ENCODE assay signal across 1 cellular context in the genomic region with DNA sequence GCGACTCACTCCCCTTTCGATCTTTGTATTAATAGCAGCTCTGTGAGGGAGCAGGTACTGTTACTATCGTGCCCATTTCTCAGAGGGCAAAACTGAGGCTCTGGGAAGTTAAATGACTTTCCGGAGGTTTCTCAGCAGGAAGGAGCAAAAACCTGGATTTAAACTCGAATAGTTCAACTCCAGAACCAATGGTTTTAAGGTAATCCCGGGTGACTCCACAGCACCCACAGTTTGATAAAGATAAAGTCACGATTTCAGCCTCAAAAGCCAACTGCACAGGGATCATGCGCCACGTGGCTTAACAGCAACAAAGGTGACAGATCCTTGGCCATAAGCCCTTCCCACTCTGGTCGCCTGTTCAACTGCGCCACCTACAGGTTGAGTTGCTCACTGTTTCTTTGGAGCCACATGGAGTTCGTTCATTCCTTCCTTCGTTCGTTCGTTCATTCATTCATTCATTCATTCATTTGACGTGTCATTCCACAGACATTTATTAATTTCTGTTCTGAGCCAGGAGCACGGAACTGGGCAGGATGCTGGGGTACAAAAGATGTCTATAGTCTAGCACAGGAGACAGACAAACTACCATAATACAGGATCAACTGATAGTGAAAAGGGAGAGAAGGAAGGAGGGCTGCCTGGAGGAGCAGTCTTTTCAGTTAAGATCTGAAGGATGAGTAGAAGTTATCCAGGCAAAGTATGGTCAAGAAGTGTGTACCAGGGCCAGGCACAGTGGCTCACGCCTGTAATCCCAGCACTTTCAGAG.
A peak's percentile ranks its signal among the peaks of the same experiment; 100 is the strongest.
TF ChIP-seq lines count a peak whose summit lies in the region.

No MANE protein-coding gene starts in this region.

TF ChIP-seq in HepG2, 621 proteins besides CTCF, POLR2A, EP300 and RAD21 (continued from another document and continues in another):
- TF ChIP-seq, protein P1, sequence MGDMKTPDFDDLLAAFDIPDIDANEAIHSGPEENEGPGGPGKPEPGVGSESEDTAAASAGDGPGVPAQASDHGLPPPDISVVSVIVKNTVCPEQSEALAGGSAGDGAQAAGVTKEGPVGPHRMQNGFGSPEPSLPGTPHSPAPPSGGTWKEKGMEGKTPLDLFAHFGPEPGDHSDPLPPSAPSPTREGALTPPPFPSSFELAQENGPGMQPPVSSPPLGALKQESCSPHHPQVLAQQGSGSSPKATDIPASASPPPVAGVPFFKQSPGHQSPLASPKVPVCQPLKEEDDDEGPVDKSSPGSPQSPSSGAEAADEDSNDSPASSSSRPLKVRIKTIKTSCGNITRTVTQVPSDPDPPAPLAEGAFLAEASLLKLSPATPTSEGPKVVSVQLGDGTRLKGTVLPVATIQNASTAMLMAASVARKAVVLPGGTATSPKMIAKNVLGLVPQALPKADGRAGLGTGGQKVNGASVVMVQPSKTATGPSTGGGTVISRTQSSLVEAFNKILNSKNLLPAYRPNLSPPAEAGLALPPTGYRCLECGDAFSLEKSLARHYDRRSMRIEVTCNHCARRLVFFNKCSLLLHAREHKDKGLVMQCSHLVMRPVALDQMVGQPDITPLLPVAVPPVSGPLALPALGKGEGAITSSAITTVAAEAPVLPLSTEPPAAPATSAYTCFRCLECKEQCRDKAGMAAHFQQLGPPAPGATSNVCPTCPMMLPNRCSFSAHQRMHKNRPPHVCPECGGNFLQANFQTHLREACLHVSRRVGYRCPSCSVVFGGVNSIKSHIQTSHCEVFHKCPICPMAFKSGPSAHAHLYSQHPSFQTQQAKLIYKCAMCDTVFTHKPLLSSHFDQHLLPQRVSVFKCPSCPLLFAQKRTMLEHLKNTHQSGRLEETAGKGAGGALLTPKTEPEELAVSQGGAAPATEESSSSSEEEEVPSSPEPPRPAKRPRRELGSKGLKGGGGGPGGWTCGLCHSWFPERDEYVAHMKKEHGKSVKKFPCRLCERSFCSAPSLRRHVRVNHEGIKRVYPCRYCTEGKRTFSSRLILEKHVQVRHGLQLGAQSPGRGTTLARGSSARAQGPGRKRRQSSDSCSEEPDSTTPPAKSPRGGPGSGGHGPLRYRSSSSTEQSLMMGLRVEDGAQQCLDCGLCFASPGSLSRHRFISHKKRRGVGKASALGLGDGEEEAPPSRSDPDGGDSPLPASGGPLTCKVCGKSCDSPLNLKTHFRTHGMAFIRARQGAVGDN (CRISPR knock-in tag; IDR thresholded peaks at IDR 0.05), result 0 out of 2 replicates have a peak, but pooled peaks have one; percentile 5
- TF ChIP-seq IRF2 (CRISPR knock-in tag; IDR thresholded peaks at IDR 0.05), result 0 out of 2 replicates have a peak, but pooled peaks have one; percentile 51
- no peak for TF ChIP-seq PAWR (CRISPR knock-in tag; IDR thresholded peaks at IDR 0.05; ENCODE audit: borderline replicate concordance)
- TF ChIP-seq, protein P2, sequence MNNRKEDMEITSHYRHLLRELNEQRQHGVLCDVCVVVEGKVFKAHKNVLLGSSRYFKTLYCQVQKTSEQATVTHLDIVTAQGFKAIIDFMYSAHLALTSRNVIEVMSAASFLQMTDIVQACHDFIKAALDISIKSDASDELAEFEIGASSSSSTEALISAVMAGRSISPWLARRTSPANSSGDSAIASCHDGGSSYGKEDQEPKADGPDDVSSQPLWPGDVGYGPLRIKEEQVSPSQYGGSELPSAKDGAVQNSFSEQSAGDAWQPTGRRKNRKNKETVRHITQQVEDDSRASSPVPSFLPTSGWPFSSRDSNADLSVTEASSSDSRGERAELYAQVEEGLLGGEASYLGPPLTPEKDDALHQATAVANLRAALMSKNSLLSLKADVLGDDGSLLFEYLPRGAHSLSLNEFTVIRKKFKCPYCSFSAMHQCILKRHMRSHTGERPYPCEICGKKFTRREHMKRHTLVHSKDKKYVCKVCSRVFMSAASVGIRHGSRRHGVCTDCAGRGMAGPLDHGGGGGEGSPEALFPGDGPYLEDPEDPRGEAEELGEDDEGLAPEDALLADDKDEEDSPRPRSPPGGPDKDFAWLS (CRISPR knock-in tag; IDR thresholded peaks at IDR 0.05; ENCODE audit: borderline replicate concordance), result no peak
- TF ChIP-seq NFIC (IDR thresholded peaks at IDR 0.05; ENCODE audit: low read length), result no peak
- TF ChIP-seq HMGA1 (CRISPR knock-in tag; conservative IDR thresholded peaks at IDR 0.05), result no peak
- TF ChIP-seq FOXM1 (CRISPR knock-in tag; IDR thresholded peaks at IDR 0.05), result no peak
- TF ChIP-seq, protein P3, sequence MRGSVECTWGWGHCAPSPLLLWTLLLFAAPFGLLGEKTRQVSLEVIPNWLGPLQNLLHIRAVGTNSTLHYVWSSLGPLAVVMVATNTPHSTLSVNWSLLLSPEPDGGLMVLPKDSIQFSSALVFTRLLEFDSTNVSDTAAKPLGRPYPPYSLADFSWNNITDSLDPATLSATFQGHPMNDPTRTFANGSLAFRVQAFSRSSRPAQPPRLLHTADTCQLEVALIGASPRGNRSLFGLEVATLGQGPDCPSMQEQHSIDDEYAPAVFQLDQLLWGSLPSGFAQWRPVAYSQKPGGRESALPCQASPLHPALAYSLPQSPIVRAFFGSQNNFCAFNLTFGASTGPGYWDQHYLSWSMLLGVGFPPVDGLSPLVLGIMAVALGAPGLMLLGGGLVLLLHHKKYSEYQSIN (CRISPR knock-in tag; IDR thresholded peaks at IDR 0.05; ENCODE audit: borderline replicate concordance), result no peak
- TF ChIP-seq, protein P4, sequence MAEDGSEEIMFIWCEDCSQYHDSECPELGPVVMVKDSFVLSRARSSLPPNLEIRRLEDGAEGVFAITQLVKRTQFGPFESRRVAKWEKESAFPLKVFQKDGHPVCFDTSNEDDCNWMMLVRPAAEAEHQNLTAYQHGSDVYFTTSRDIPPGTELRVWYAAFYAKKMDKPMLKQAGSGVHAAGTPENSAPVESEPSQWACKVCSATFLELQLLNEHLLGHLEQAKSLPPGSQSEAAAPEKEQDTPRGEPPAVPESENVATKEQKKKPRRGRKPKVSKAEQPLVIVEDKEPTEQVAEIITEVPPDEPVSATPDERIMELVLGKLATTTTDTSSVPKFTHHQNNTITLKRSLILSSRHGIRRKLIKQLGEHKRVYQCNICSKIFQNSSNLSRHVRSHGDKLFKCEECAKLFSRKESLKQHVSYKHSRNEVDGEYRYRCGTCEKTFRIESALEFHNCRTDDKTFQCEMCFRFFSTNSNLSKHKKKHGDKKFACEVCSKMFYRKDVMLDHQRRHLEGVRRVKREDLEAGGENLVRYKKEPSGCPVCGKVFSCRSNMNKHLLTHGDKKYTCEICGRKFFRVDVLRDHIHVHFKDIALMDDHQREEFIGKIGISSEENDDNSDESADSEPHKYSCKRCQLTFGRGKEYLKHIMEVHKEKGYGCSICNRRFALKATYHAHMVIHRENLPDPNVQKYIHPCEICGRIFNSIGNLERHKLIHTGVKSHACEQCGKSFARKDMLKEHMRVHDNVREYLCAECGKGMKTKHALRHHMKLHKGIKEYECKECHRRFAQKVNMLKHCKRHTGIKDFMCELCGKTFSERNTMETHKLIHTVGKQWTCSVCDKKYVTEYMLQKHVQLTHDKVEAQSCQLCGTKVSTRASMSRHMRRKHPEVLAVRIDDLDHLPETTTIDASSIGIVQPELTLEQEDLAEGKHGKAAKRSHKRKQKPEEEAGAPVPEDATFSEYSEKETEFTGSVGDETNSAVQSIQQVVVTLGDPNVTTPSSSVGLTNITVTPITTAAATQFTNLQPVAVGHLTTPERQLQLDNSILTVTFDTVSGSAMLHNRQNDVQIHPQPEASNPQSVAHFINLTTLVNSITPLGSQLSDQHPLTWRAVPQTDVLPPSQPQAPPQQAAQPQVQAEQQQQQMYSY (CRISPR knock-in tag; IDR thresholded peaks at IDR 0.05), result no peak
- TF ChIP-seq, protein P5, sequence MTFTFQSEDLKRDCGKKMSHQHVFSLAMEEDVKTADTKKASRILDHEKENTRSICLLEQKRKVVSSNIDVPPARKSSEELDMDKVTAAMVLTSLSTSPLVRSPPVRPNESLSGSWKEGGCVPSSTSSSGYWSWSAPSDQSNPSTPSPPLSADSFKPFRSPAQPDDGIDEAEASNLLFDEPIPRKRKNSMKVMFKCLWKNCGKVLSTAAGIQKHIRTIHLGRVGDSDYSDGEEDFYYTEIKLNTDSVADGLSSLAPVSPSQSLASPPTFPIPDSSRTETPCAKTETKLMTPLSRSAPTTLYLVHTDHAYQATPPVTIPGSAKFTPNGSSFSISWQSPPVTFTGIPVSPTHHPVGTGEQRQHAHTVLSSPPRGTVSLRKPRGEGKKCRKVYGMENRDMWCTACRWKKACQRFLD (CRISPR knock-in tag; IDR thresholded peaks at IDR 0.05; ENCODE audit: borderline replicate concordance), result no peak
- TF ChIP-seq ZNF749 (CRISPR knock-in tag; IDR thresholded peaks at IDR 0.05; ENCODE audit: borderline replicate concordance), result 0 out of 2 replicates have a peak, but pooled peaks have one; percentile 30
- no peak for TF ChIP-seq KMT2B (CRISPR knock-in tag; IDR thresholded peaks at IDR 0.05)
- TF ChIP-seq AGO1 (IDR thresholded peaks at IDR 0.05; ENCODE audit: low read depth, low read length, poor library complexity, severe bottlenecking), result no peak
- TF ChIP-seq HDAC2 (CRISPR knock-in tag; IDR thresholded peaks at IDR 0.05), result peak; percentile 34; the same call in 1 of the 2 replicates
- no peak for TF ChIP-seq PRMT3 (CRISPR knock-in tag; IDR thresholded peaks at IDR 0.05; ENCODE audit: borderline replicate concordance, low read depth)
- TF ChIP-seq, protein P6, sequence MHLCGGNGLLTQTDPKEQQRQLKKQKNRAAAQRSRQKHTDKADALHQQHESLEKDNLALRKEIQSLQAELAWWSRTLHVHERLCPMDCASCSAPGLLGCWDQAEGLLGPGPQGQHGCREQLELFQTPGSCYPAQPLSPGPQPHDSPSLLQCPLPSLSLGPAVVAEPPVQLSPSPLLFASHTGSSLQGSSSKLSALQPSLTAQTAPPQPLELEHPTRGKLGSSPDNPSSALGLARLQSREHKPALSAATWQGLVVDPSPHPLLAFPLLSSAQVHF (CRISPR knock-in tag; IDR thresholded peaks at IDR 0.05), result no peak
- TF ChIP-seq, protein P7, sequence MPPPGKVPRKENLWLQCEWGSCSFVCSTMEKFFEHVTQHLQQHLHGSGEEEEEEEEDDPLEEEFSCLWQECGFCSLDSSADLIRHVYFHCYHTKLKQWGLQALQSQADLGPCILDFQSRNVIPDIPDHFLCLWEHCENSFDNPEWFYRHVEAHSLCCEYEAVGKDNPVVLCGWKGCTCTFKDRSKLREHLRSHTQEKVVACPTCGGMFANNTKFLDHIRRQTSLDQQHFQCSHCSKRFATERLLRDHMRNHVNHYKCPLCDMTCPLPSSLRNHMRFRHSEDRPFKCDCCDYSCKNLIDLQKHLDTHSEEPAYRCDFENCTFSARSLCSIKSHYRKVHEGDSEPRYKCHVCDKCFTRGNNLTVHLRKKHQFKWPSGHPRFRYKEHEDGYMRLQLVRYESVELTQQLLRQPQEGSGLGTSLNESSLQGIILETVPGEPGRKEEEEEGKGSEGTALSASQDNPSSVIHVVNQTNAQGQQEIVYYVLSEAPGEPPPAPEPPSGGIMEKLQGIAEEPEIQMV (CRISPR knock-in tag; IDR thresholded peaks at IDR 0.05; ENCODE audit: low read depth), result no peak
- 0 out of 2 replicates have a peak, but pooled peaks have one; percentile 14 for TF ChIP-seq ZBTB7A (CRISPR knock-in tag; IDR thresholded peaks at IDR 0.05)
- TF ChIP-seq ZNF460 (CRISPR knock-in tag; IDR thresholded peaks at IDR 0.05; ENCODE audit: borderline replicate concordance), result no peak
- TF ChIP-seq, protein P8, sequence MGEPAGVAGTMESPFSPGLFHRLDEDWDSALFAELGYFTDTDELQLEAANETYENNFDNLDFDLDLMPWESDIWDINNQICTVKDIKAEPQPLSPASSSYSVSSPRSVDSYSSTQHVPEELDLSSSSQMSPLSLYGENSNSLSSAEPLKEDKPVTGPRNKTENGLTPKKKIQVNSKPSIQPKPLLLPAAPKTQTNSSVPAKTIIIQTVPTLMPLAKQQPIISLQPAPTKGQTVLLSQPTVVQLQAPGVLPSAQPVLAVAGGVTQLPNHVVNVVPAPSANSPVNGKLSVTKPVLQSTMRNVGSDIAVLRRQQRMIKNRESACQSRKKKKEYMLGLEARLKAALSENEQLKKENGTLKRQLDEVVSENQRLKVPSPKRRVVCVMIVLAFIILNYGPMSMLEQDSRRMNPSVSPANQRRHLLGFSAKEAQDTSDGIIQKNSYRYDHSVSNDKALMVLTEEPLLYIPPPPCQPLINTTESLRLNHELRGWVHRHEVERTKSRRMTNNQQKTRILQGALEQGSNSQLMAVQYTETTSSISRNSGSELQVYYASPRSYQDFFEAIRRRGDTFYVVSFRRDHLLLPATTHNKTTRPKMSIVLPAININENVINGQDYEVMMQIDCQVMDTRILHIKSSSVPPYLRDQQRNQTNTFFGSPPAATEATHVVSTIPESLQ (CRISPR knock-in tag; conservative IDR thresholded peaks at IDR 0.05), result no peak
- TF ChIP-seq, protein P9, sequence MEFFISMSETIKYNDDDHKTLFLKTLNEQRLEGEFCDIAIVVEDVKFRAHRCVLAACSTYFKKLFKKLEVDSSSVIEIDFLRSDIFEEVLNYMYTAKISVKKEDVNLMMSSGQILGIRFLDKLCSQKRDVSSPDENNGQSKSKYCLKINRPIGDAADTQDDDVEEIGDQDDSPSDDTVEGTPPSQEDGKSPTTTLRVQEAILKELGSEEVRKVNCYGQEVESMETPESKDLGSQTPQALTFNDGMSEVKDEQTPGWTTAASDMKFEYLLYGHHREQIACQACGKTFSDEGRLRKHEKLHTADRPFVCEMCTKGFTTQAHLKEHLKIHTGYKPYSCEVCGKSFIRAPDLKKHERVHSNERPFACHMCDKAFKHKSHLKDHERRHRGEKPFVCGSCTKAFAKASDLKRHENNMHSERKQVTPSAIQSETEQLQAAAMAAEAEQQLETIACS (CRISPR knock-in tag; IDR thresholded peaks at IDR 0.05), result no peak
- TF ChIP-seq SAP130 (CRISPR knock-in tag; IDR thresholded peaks at IDR 0.05; ENCODE audit: low read depth), result peak; percentile 80
- TF ChIP-seq ZNF230 (CRISPR knock-in tag; IDR thresholded peaks at IDR 0.05), result no peak; the same call in 1 of the 2 replicates
- TF ChIP-seq KDM4B (CRISPR knock-in tag; IDR thresholded peaks at IDR 0.05), result no peak
- no peak for TF ChIP-seq IRX3 (CRISPR knock-in tag; IDR thresholded peaks at IDR 0.05; ENCODE audit: borderline replicate concordance, low read depth)
- 0 out of 2 replicates have a peak, but pooled peaks have one; percentile 17 for TF ChIP-seq ZNF841 (CRISPR knock-in tag; IDR thresholded peaks at IDR 0.05; ENCODE audit: borderline replicate concordance)
- TF ChIP-seq, protein P10, sequence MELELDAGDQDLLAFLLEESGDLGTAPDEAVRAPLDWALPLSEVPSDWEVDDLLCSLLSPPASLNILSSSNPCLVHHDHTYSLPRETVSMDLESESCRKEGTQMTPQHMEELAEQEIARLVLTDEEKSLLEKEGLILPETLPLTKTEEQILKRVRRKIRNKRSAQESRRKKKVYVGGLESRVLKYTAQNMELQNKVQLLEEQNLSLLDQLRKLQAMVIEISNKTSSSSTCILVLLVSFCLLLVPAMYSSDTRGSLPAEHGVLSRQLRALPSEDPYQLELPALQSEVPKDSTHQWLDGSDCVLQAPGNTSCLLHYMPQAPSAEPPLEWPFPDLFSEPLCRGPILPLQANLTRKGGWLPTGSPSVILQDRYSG (CRISPR knock-in tag; IDR thresholded peaks at IDR 0.05), result peak; percentile 85; the same call in 1 of the 2 replicates
- no peak for TF ChIP-seq ZNF253 (CRISPR knock-in tag; IDR thresholded peaks at IDR 0.05; ENCODE audit: borderline replicate concordance)
- no peak for TF ChIP-seq NR2F2 (IDR thresholded peaks at IDR 0.05; ENCODE audit: borderline replicate concordance, low read depth)
- no peak for TF ChIP-seq ZBTB7B (CRISPR knock-in tag; IDR thresholded peaks at IDR 0.05)
- TF ChIP-seq ZNF232 (CRISPR knock-in tag; IDR thresholded peaks at IDR 0.05; ENCODE audit: borderline replicate concordance), result no peak
- no peak for TF ChIP-seq ZNF558 (CRISPR knock-in tag; IDR thresholded peaks at IDR 0.05; ENCODE audit: borderline replicate concordance)
- no peak for TF ChIP-seq ZNF879 (CRISPR knock-in tag; IDR thresholded peaks at IDR 0.05)
